Comparison of ENCODE assay signal across 1 cellular context in genomic region chr22:45980776-45981175, GRCh38.
TF ChIP-seq lines count a peak whose summit lies in the region.

No MANE protein-coding gene starts in this region.

TF ChIP-seq in HEK293, 187 proteins besides CTCF, POLR2A, EP300 and RAD21 (continued from another document and continues in another):
- TF ChIP-seq PRDM2 (tag by site-specific recombination; IDR thresholded peaks at IDR 0.05; ENCODE audit: borderline replicate concordance) (no peak), KLF1 (tag by site-specific recombination; IDR thresholded peaks at IDR 0.05) (no peak; the same call in 1 of the 2 replicates), SALL2 (tag by site-specific recombination; IDR thresholded peaks at IDR 0.05; ENCODE audit: borderline replicate concordance) (peak; percentile 89; the same call in 1 of the 2 replicates), ZNF513 (tag by site-specific recombination; IDR thresholded peaks at IDR 0.05) (no peak), RBAK (tag by site-specific recombination; IDR thresholded peaks at IDR 0.05) (no peak), ZNF146 (tag by site-specific recombination; IDR thresholded peaks at IDR 0.05) (no peak), BCL11B (tag by site-specific recombination; IDR thresholded peaks at IDR 0.05; ENCODE audit: low read depth) (no peak; the same call in 1 of the 2 replicates), EGR2 (tag by site-specific recombination; IDR thresholded peaks at IDR 0.05; ENCODE audit: low read depth) (0 out of 2 replicates have a peak, but pooled peaks have one; percentile 26), ZNF184 (tag by site-specific recombination; IDR thresholded peaks at IDR 0.05) (no peak), PRDM4 (tag by site-specific recombination; IDR thresholded peaks at IDR 0.05) (no peak), WT1 (tag by site-specific recombination; IDR thresholded peaks at IDR 0.05) (no peak), ZNF776 (tag by site-specific recombination; IDR thresholded peaks at IDR 0.05; ENCODE audit: borderline replicate concordance) (0 out of 2 replicates have a peak, but pooled peaks have one; percentile 50), HIC1 (tag by site-specific recombination; IDR thresholded peaks at IDR 0.05) (no peak), ZBTB17 (tag by site-specific recombination; IDR thresholded peaks at IDR 0.05) (peak; percentile 50; the same call in 1 of the 2 replicates), ZNF112 (tag by site-specific recombination; IDR thresholded peaks at IDR 0.05) (no peak), ZNF324 (tag by site-specific recombination; IDR thresholded peaks at IDR 0.05) (0 out of 2 replicates have a peak, but pooled peaks have one; percentile 28), HOXA7 (CRISPR knock-in tag; IDR thresholded peaks at IDR 0.05; ENCODE audit: borderline replicate concordance) (no peak), ZNF521 (tag by site-specific recombination; IDR thresholded peaks at IDR 0.05) (no peak), ZBTB20 (tag by site-specific recombination; IDR thresholded peaks at IDR 0.05) (no peak), PRDM6 (tag by site-specific recombination; IDR thresholded peaks at IDR 0.05) (no peak), ZNF623 (tag by site-specific recombination; IDR thresholded peaks at IDR 0.05) (no peak), GLI4 (tag by site-specific recombination; IDR thresholded peaks at IDR 0.05) (peak; percentile 37; the same call in 1 of the 2 replicates), ZNF24 (tag by site-specific recombination; IDR thresholded peaks at IDR 0.05) (no peak), ZNF76 (tag by site-specific recombination; IDR thresholded peaks at IDR 0.05; ENCODE audit: borderline replicate concordance, low read depth) (no peak), ZNF530 (tag by site-specific recombination; IDR thresholded peaks at IDR 0.05; ENCODE audit: low read depth) (no peak), ZNF292 (tag by site-specific recombination; IDR thresholded peaks at IDR 0.05; ENCODE audit: borderline replicate concordance, low read depth) (0 out of 2 replicates have a peak, but pooled peaks have one; percentile 6), ZNF692 (tag by site-specific recombination; IDR thresholded peaks at IDR 0.05) (no peak), ZNF548 (tag by site-specific recombination; IDR thresholded peaks at IDR 0.05) (no peak), ZNF148 (tag by site-specific recombination; IDR thresholded peaks at IDR 0.05; ENCODE audit: borderline replicate concordance) (peak; percentile 81), ZBTB7A (tag by site-specific recombination; IDR thresholded peaks at IDR 0.05; ENCODE audit: low read depth) (no peak; the same call in 1 of the 2 replicates), ZNF792 (tag by site-specific recombination; IDR thresholded peaks at IDR 0.05) (no peak), ZNF37A (tag by site-specific recombination; IDR thresholded peaks at IDR 0.05) (no peak), AEBP2 (tag by site-specific recombination; IDR thresholded peaks at IDR 0.05; ENCODE audit: borderline replicate concordance) (no peak)
